17 cellular contexts compared by ENCODE assay signal in the genomic region with DNA sequence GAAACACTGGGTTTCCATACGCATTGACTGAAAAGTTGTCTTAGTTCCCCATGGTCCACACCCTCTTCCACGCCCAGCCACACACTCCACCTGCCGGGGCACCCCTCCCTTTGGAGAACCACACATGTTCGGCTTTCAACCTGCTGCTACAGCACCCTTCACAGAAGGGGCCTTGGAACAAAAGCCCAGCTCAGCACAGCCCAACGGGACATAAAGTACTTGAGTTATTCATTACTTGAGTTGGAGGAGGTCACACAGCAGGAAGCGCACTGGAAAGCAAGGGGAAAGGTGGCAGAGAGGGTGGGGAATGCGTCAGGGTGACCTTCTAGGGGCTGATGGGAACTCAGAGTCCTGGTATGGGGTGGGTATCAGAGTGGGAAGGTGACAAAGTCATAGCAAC. TPM values are rescaled to one million over a fixed set of nuclear protein-coding genes. Genes with fewer than 3 reads are reported as not detected.
DNase-seq lines count a peak whose midpoint lies in the region; ATAC-seq, FAIRE-seq and TF ChIP-seq lines count a peak whose summit lies in the region.
"Had no signal": no experiment of that assay in that cellular context is flagged by ENCODE, and none has a peak within 500 bp of the region (broad histone marks: within the 10 kb centered on the region; RNA-seq: fewer than 3 reads in every experiment).

No MANE protein-coding gene starts in this region.

- peaks cover 2 to 4% of the 10 kb centered on the region in 2 donors for H3K27me3 Mint-ChIP-seq in CD4-positive, alpha-beta memory T cell
- H3K27me3 Mint-ChIP-seq: progenitor cell of endocrine pancreas had no signal

- FAIRE-seq in kidney (lab: Jason Lieb, UNC) = no peak
- no peak for FAIRE-seq in small intestine (lab: Jason Lieb, UNC)

- H3K36me3 ChIP-seq in kidney (ENCODE audit: control insufficient read depth in 1 of 2, insufficient read depth in 2 of 2, low read length in 2 of 2) (peaks cover 5 to 16% of the 10 kb centered on the region in 2 donors), small intestine (ENCODE audit: control insufficient read depth in 2 of 2, insufficient read depth in 2 of 2, low read length in 2 of 2) (no peaks in the 10 kb centered on the region)
- H3K36me3 ChIP-seq in CD4-positive, alpha-beta memory T cell (ENCODE audit: insufficient read depth, low read length) = no peaks in the 10 kb centered on the region
- H3K36me3 ChIP-seq: BLaER1, uterus had no signal

- H3K4me1 ChIP-seq in kidney (ENCODE audit: control insufficient read depth in 1 of 2, insufficient read depth in 1 of 2, low read depth in 1 of 2, low read length in 2 of 2) (peaks cover 27 to 35% of the 10 kb centered on the region in 2 donors), small intestine (ENCODE audit: control insufficient read depth in 2 of 2, insufficient read depth in 1 of 2, low read depth in 1 of 2, low read length in 1 of 2) (peaks cover 3 to 5% of the 10 kb centered on the region in 2 donors)
- H3K4me1 ChIP-seq in CD4-positive, alpha-beta memory T cell (ENCODE audit: insufficient read depth, low read length) = peaks cover 14% of the 10 kb centered on the region
- H3K4me1 ChIP-seq: uterus had no signal

- CTCF ChIA-PET in CD4-positive, alpha-beta memory T cell (lab: Charles Lee; ENCODE audit: partially characterized antibody) = no interaction called here

- H3K4me3 Mint-ChIP-seq in CD4-positive, alpha-beta memory T cell = no peak overlapping the region
- H3K4me3 Mint-ChIP-seq: activated naive CD8-positive, alpha-beta T cell treated with anti-CD3 and anti-CD28 coated beads for 36 hours; T-helper 1 cell treated with Interleukin-12 subunit alpha and Interleukin-12 subunit beta and Interleukin-4 antibody, amounts not matched to agents 30 μg/mL and 1 μg/mL, for 36 hours had no signal

- H3K27me3 ChIP-seq in small intestine (ENCODE audit: control insufficient read depth in 2 of 2, insufficient read depth in 2 of 2, low read length in 2 of 2) = no peaks in the 10 kb centered on the region
- H3K27me3 ChIP-seq in CD4-positive, alpha-beta memory T cell (ENCODE audit: insufficient read depth, low read length) = no peaks in the 10 kb centered on the region
- H3K27me3 ChIP-seq: uterus had no signal

- no peak for TF ChIP-seq CTCF in kidney (IDR thresholded peaks at IDR 0.05; ENCODE audit: borderline replicate concordance, extremely low read depth, insufficient read depth)

- peak overlapping the region; percentile 63 to 72 for H3K4me3 ChIP-seq in kidney (ENCODE audit: low read length in 2 of 2)
- H3K4me3 ChIP-seq in small intestine (ENCODE audit: low read depth in 1 of 2, low read length in 2 of 2) = peak overlapping the region in 1 of 2 donors; percentile 34
- no peak overlapping the region for H3K4me3 ChIP-seq in CD4-positive, alpha-beta memory T cell (ENCODE audit: low read length in 2 of 2)
- H3K4me3 ChIP-seq: BLaER1, uterus had no signal

- peak overlapping the region; percentile 34 to 94 for H3K9ac ChIP-seq in kidney (ENCODE audit: low read length in 2 of 2)
- H3K9ac ChIP-seq: BLaER1 had no signal

- H3K9me3 ChIP-seq in kidney (ENCODE audit: control insufficient read depth in 1 of 2, low read length in 2 of 2) = no peaks in the 10 kb centered on the region
- no peaks in the 10 kb centered on the region for H3K9me3 ChIP-seq in small intestine (ENCODE audit: control insufficient read depth, low read depth)
- H3K9me3 ChIP-seq in CD4-positive, alpha-beta memory T cell (ENCODE audit: control insufficient read depth in 1 of 2, low read length in 2 of 2) = no peaks in the 10 kb centered on the region
- H3K9me3 ChIP-seq: BLaER1, uterus had no signal

- intact Hi-C loops in kidney (cut with DNase I) = no loop called here
- intact Hi-C loops in CD4-positive, alpha-beta memory T cell (cut with micrococcal nuclease) = loop anchor here (10.0 kb wide), 1 partner anchor 381 kb away; the partner anchor contains the start of gene SLC19A2

- no peak for ATAC-seq in HG02759 (IDR thresholded peaks at IDR 0.05; ENCODE audit: unreplicated experiment)

- POLR2A ChIA-PET in CD4-positive, alpha-beta memory T cell (lab: Charles Lee; ENCODE audit: partially characterized antibody) = no interaction called here

- H3K27ac Mint-ChIP-seq in CD4-positive, alpha-beta memory T cell = no peak overlapping the region
- H3K27ac Mint-ChIP-seq: activated naive CD8-positive, alpha-beta T cell treated with anti-CD3 and anti-CD28 coated beads for 36 hours; progenitor cell of endocrine pancreas; T-helper 1 cell treated with Interleukin-12 subunit alpha and Interleukin-12 subunit beta and Interleukin-4 antibody, amounts not matched to agents 30 μg/mL and 1 μg/mL, for 36 hours had no signal

- peaks cover 0 to 7% of the 10 kb centered on the region in 2 donors for H3K36me3 Mint-ChIP-seq in CD4-positive, alpha-beta memory T cell
- H3K36me3 Mint-ChIP-seq: activated naive CD8-positive, alpha-beta T cell treated with anti-CD3 and anti-CD28 coated beads for 36 hours had no signal

- DNase-seq in DMS79 (lab: John Stamatoyannopoulos, UW) (peak; percentile 5), NCI-H510A treated with DMSO at 0.1 percent for 48 hours (lab: John Stamatoyannopoulos, UW) (peak; percentile 56), kidney (peak; percentile 91), small intestine (peak; percentile 98), dermis blood vessel endothelial cell (no peak)
- no peak for DNase-seq in stimulated activated naive CD4-positive, alpha-beta T cell treated with Interleukin-2 at 50 U/mL for 16 hours (lab: John Stamatoyannopoulos, UW)
- no peak for DNase-seq in CD4-positive, alpha-beta memory T cell
- DNase-seq: activated CD4-positive, alpha-beta T cell treated with anti-CD3 and anti-CD28 coated beads for 1 hour; activated naive CD8-positive, alpha-beta T cell treated with anti-CD3 and anti-CD28 coated beads for 36 hours; activated T-cell treated with anti-CD3 and anti-CD28 coated beads for 4 hours; KG1; NCI-H1694 treated with DMSO at 0.1 percent for 48 hours; uterus had no signal

- peaks cover 8 to 28% (median 18%) of the 10 kb centered on the region in 4 donors for H3K4me1 Mint-ChIP-seq in CD4-positive, alpha-beta memory T cell

- WGBS in small intestine, 3 donors = 16 to 49% (median 21%) methylated on average over 7 of the region's 7 CpGs

- H3K27ac ChIP-seq in kidney (ENCODE audit: low read depth in 2 of 2, low read length in 2 of 2) (peak overlapping the region; percentile 95 to 99), small intestine (ENCODE audit: low read depth in 1 of 2, low read length in 1 of 2) (peak overlapping the region; percentile 85 to 92)
- no peak overlapping the region for H3K27ac ChIP-seq in CD4-positive, alpha-beta memory T cell (ENCODE audit: low read depth, low read length)
- H3K27ac ChIP-seq: BLaER1 had no signal

- H3K9me3 Mint-ChIP-seq in CD4-positive, alpha-beta memory T cell = no peaks in the 10 kb centered on the region
- H3K9me3 Mint-ChIP-seq: T-helper 1 cell treated with Interleukin-12 subunit alpha and Interleukin-12 subunit beta and Interleukin-4 antibody, amounts not matched to agents 30 μg/mL and 1 μg/mL, for 36 hours had no signal

RNA-seq across cellular contexts. Expression of gene ATP1B1, which starts 3.0 kb away (rescaled TPM):
- total RNA-seq in kidney = 686 TPM
- 1,441 TPM for polyA plus RNA-seq in kidney (ENCODE audit: insufficient read depth, low read depth, low replicate concordance)
- 100 to 1,000 TPM; 216 to 240 (median 238) TPM for polyA plus RNA-seq in small intestine
- total RNA-seq in dermis blood vessel endothelial cell = 6.3 and 8.5 TPM in 2 replicates
- total RNA-seq in CD4-positive, alpha-beta memory T cell = 1 to 10 TPM; 3.3 to 3.5 TPM
- polyA plus RNA-seq in CD4-positive, alpha-beta memory T cell = 1 to 10 TPM; 1.2 to 1.6 TPM

Comparison
In these comparisons a context has a peak if more than half of its experiments do, and no peak if none do; other contexts are left out.
1. DNase-seq: peak in DMS79 (single experiment), NCI-H510A treated with DMSO at 0.1 percent for 48 hours (single experiment), kidney (single experiment) and small intestine (single experiment); none in stimulated activated naive CD4-positive, alpha-beta T cell treated with Interleukin-2 at 50 U/mL for 16 hours (single experiment), dermis blood vessel endothelial cell (single experiment) and CD4-positive, alpha-beta memory T cell (0 of 5).
2. H3K4me3 ChIP-seq: peak in kidney (2 of 2); none in CD4-positive, alpha-beta memory T cell (0 of 2).
3. RNA of gene ATP1B1, which starts 3.0 kb away (total RNA-seq): 686 TPM in kidney (single experiment); 6.3 to 8.5 TPM in dermis blood vessel endothelial cell and 3.3 to 3.5 TPM in CD4-positive, alpha-beta memory T cell; every median in the first group is over 10 times any median in the second.